Comparison of ENCODE assay signal across 31 cellular contexts in genomic region chr2:23994567-23994966, GRCh38. TPM values are rescaled to one million over a fixed set of nuclear protein-coding genes. Genes with fewer than 3 reads are reported as not detected.
"Had no signal": no experiment of that assay in that cellular context is flagged by ENCODE, and none has a peak within 500 bp of the region (broad histone marks: within the 10 kb centered on the region; RNA-seq: fewer than 3 reads in every experiment).

No MANE protein-coding gene starts in this region.

- H3K4me1 ChIP-seq: gastrocnemius medialis, pancreas, suprapubic skin, transverse colon, upper lobe of right lung, uterus had no signal

- H3K4me2 ChIP-seq: smooth muscle cell had no signal

- H3K27ac Mint-ChIP-seq: memory B cell; natural killer cell treated with Interleukin-12 subunit alpha and Interleukin-12 subunit beta and Interleukin-15 and Interleukin-18, amount 100 ng/mL, for 72 hours; stimulated activated naive CD8-positive, alpha-beta T cell treated with anti-CD3 and anti-CD28 coated beads, Interleukin-15, amount 100 ng/mL, for 72 hours had no signal

- H3K9me3 Mint-ChIP-seq: effector memory CD8-positive, alpha-beta T cell; memory B cell; naive B cell; natural killer cell treated with Interleukin-12 subunit alpha and Interleukin-12 subunit beta and Interleukin-15 and Interleukin-18, amount 100 ng/mL, for 72 hours; neural crest cell; stimulated activated naive CD8-positive, alpha-beta T cell treated with anti-CD3 and anti-CD28 coated beads, Interleukin-15, amount 100 ng/mL, for 72 hours had no signal

- H3K4me3 ChIP-seq: gastrocnemius medialis, lung, pancreas, smooth muscle cell, suprapubic skin, transverse colon, upper lobe of right lung, uterus had no signal

- DNase-seq: cortex of kidney; effector memory CD8-positive, alpha-beta T cell; foreskin fibroblast; gastrocnemius medialis; head of caudate nucleus; kidney; naive B cell; pancreas; stimulated activated CD4-positive, alpha-beta T cell treated with anti-CD3 and anti-CD28 coated beads, Interleukin-12 subunit alpha, Interleukin-12 subunit beta, amount 100 ng/mL, for 4 hours; stimulated activated CD4-positive, alpha-beta T cell treated with anti-CD3 and anti-CD28 coated beads, Interleukin-1b, Interleukin-23, amount 100 ng/mL, for 48 hours; stimulated activated CD4-positive, alpha-beta T cell treated with anti-CD3 and anti-CD28 coated beads, Interleukin-4, amount 100 ng/mL, for 1 hour; stimulated activated CD8-positive, alpha-beta memory T cell treated with anti-CD3 and anti-CD28 coated beads, Interleukin-4, amount 100 ng/mL, for 48 hours; stimulated activated naive CD4-positive, alpha-beta T cell; stimulated activated naive CD8-positive, alpha-beta T cell treated with anti-CD3 and anti-CD28 coated beads, Interleukin-15, amount 100 ng/mL, for 72 hours; transverse colon; upper lobe of right lung; uterus had no signal

- H3K36me3 ChIP-seq: neutrophil, uterus had no signal

- H3K4me3 Mint-ChIP-seq: effector memory CD8-positive, alpha-beta T cell; memory B cell; naive B cell; natural killer cell treated with Interleukin-12 subunit alpha and Interleukin-12 subunit beta and Interleukin-15 and Interleukin-18, amount 100 ng/mL, for 72 hours; neural crest cell; stimulated activated naive CD8-positive, alpha-beta T cell treated with anti-CD3 and anti-CD28 coated beads, Interleukin-15, amount 100 ng/mL, for 72 hours had no signal

- FAIRE-seq: kidney, pancreas had no signal

- H3K9me3 ChIP-seq: gastrocnemius medialis, neutrophil, pancreas, suprapubic skin, transverse colon, upper lobe of right lung, uterus had no signal

- H3K27me3 ChIP-seq: gastrocnemius medialis, neutrophil, pancreas, suprapubic skin, transverse colon, upper lobe of right lung, uterus had no signal

- H3K36me3 Mint-ChIP-seq: naive B cell; natural killer cell treated with Interleukin-12 subunit alpha and Interleukin-12 subunit beta and Interleukin-15 and Interleukin-18, amount 100 ng/mL, for 72 hours had no signal

- H3K27me3 Mint-ChIP-seq: effector memory CD8-positive, alpha-beta T cell; memory B cell; naive B cell; natural killer cell treated with Interleukin-12 subunit alpha and Interleukin-12 subunit beta and Interleukin-15 and Interleukin-18, amount 100 ng/mL, for 72 hours; stimulated activated naive CD8-positive, alpha-beta T cell treated with anti-CD3 and anti-CD28 coated beads, Interleukin-15, amount 100 ng/mL, for 72 hours had no signal

- ATAC-seq: effector memory CD8-positive, alpha-beta T cell; esophagus mucosa; gastrocnemius medialis; left lobe of liver; natural killer cell treated with Interleukin-12 subunit alpha and Interleukin-12 subunit beta and Interleukin-15 and Interleukin-18, amount 100 ng/mL, for 72 hours; pancreas; sciatic nerve; stimulated activated naive CD8-positive, alpha-beta T cell treated with anti-CD3 and anti-CD28 coated beads, Interleukin-15, amount 100 ng/mL, for 72 hours; upper lobe of right lung had no signal

- H3K27ac ChIP-seq: epithelial cell of prostate, gastrocnemius medialis, neutrophil, pancreas, suprapubic skin, transverse colon, upper lobe of right lung had no signal

- H3K4me1 Mint-ChIP-seq: memory B cell; naive B cell; stimulated activated naive CD8-positive, alpha-beta T cell treated with anti-CD3 and anti-CD28 coated beads, Interleukin-15, amount 100 ng/mL, for 72 hours had no signal

RNA-seq across cellular contexts. Expression of gene MFSD2B, which starts 15.3 kb away (rescaled TPM):
- total RNA-seq: esophagus mucosa, gastrocnemius medialis, glomerular endothelial cell, left lobe of liver, omental fat pad, posterior vena cava, smooth muscle cell had no signal
